ENCODE assay signal across 15 cellular contexts in the genomic region with DNA sequence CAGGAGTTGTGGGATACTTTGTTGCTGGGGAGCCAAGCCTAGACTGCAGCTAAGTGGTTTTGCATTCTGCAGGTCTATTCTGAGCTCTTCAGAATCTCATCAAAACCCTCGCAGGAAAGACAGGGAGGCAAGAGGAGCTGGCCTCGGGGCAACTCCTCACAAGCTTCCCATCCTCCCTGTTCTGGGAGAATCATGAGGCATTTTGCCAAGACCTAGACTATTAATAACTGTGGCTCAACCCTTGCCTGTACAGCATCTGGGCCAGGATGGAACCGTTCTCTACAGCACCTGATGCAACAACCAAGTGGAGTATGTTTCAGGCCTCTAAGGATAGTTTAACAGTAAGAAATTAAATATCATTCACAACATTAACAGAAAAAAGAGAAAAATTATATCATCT. TPM values are rescaled to one million over a fixed set of nuclear protein-coding genes. Genes with fewer than 3 reads are reported as not detected.
DNase-seq lines count a peak whose midpoint lies in the region; ATAC-seq and TF ChIP-seq lines count a peak whose summit lies in the region.
"Had no signal": no experiment of that assay in that cellular context is flagged by ENCODE, and none has a peak within 500 bp of the region (broad histone marks: within the 10 kb centered on the region; RNA-seq: fewer than 3 reads in every experiment).

No MANE protein-coding gene starts in this region.

- H3K4me3 ChIP-seq in dorsolateral prefrontal cortex, result no peak overlapping the region
- H3K4me3 ChIP-seq: SJCRH30, upper lobe of left lung had no signal

- TF ChIP-seq CTCF in dorsolateral prefrontal cortex (IDR thresholded peaks at IDR 0.05 in 54 of 56, conservative IDR thresholded peaks at IDR 0.05 in 2 of 56; ENCODE audit: low read depth in 1 of 56, partially characterized antibody in 56 of 56) (no peak), CD14-positive monocyte (IDR thresholded peaks at IDR 0.05) (no peak)

- no peak overlapping the region for H3K4me3 Mint-ChIP-seq in CD14-positive monocyte
- H3K4me3 Mint-ChIP-seq: activated CD4-positive, alpha-beta memory T cell treated with anti-CD3 and anti-CD28 coated beads, Interleukin-2, amount 10 ng/mL, durations not matched to agents 7 days and 5 days had no signal

- no peak for ATAC-seq in GM18909 (IDR thresholded peaks at IDR 0.05; ENCODE audit: poor library complexity, unreplicated experiment)

- H3K27ac Mint-ChIP-seq in CD14-positive monocyte, result no peak overlapping the region
- H3K27ac Mint-ChIP-seq: activated CD4-positive, alpha-beta memory T cell treated with anti-CD3 and anti-CD28 coated beads, Interleukin-2, amount 10 ng/mL, durations not matched to agents 7 days and 5 days had no signal

- intact Hi-C loops in dorsolateral prefrontal cortex (cut with DNase I) (loop anchor here in 1 of 2 donors (2.0 kb wide), 1 partner anchor 68 kb away; no protein-coding TSS in a partner anchor), CD14-positive monocyte (cut with micrococcal nuclease) (no loop called here)

- H3K9me3 Mint-ChIP-seq in CD14-positive monocyte, result peaks cover 0 to 10% (median 4%) of the 10 kb centered on the region in 7 donors
- H3K9me3 Mint-ChIP-seq: activated CD4-positive, alpha-beta memory T cell treated with anti-CD3 and anti-CD28 coated beads, Interleukin-2, amount 10 ng/mL, durations not matched to agents 7 days and 5 days had no signal

- no peaks in the 10 kb centered on the region for H3K4me1 Mint-ChIP-seq in CD14-positive monocyte

- peaks cover 0 to 6% of the 10 kb centered on the region in 2 donors for H3K36me3 Mint-ChIP-seq in CD14-positive monocyte

- H3K27me3 ChIP-seq in dorsolateral prefrontal cortex, result no peaks in the 10 kb centered on the region
- H3K27me3 ChIP-seq: SJCRH30, upper lobe of left lung had no signal

- peaks cover 0 to 2% (median 0%) of the 10 kb centered on the region in 3 donors for H3K27me3 Mint-ChIP-seq in CD14-positive monocyte (ENCODE audit: low read depth in 3 of 3)

- DNase-seq in DMS79 treated with DMSO at 0.1 percent for 48 hours (lab: John Stamatoyannopoulos, UW) (peak; percentile 4), NCI-H2196 treated with DMSO at 0.1 percent for 48 hours (lab: John Stamatoyannopoulos, UW; ENCODE audit: unreplicated experiment) (peak; percentile 32), dorsolateral prefrontal cortex (no peak), kidney tubule cell (ENCODE audit: low spot score) (peak; percentile 44), CD14-positive monocyte (ENCODE audit: low spot score) (no peak), NCI-H2107 (lab: John Stamatoyannopoulos, UW) (no peak), ureter (ENCODE audit: low spot score) (no peak)
- DNase-seq: activated CD4-positive, alpha-beta memory T cell treated with anti-CD3 and anti-CD28 coated beads, Interleukin-2, amount 10 ng/mL, durations not matched to agents 7 days and 5 days; activated effector memory CD4-positive, alpha-beta T cell treated with Interleukin-2 at 50 U/mL for 16 hours; mesendoderm; NCI-H1417 treated with DMSO at 0.1 percent for 48 hours; NCI-H774; upper lobe of left lung had no signal

- H3K27ac ChIP-seq in dorsolateral prefrontal cortex, result peak overlapping the region in 37 of 59 donors; percentile 4 to 74 (median 53)
- H3K27ac ChIP-seq: SJCRH30 had no signal

RNA-seq across cellular contexts. Expression of a gene that starts 20.2 kb away (rescaled TPM):
- total RNA-seq in dorsolateral prefrontal cortex, result 10 to 100 TPM in 9 of 120 experiments, 1 to 10 TPM in 106, under 1 TPM in 5; 0.69 to 43.7 (median 2.8) TPM
- not detected for polyA plus RNA-seq in CD14-positive monocyte
- not detected for total RNA-seq in ureter
- total RNA-seq: activated CD4-positive, alpha-beta memory T cell treated with anti-CD3 and anti-CD28 coated beads, Interleukin-2, amount 10 ng/mL, durations not matched to agents 7 days and 5 days; SJCRH30 had no signal

RNA-seq across cellular contexts. Expression of a gene that starts 25.4 kb away (rescaled TPM):
- total RNA-seq in dorsolateral prefrontal cortex (10 to 100 TPM; 18.7 to 71.8 (median 48.5) TPM), ureter (24.5 TPM)
- polyA plus RNA-seq in CD14-positive monocyte, result 1 to 10 TPM; 7.3 to 7.5 TPM

Comparison
In these comparisons a context has a peak if more than half of its experiments do, and no peak if none do; other contexts are left out.
1. DNase-seq: peak in DMS79 treated with DMSO at 0.1 percent for 48 hours (single experiment), NCI-H2196 treated with DMSO at 0.1 percent for 48 hours (single experiment) and kidney tubule cell (single experiment); none in dorsolateral prefrontal cortex (0 of 10), CD14-positive monocyte (single experiment), NCI-H2107 (single experiment) and ureter (single experiment).